Comparison of ENCODE assay signal across 1 cellular context in the genomic region with DNA sequence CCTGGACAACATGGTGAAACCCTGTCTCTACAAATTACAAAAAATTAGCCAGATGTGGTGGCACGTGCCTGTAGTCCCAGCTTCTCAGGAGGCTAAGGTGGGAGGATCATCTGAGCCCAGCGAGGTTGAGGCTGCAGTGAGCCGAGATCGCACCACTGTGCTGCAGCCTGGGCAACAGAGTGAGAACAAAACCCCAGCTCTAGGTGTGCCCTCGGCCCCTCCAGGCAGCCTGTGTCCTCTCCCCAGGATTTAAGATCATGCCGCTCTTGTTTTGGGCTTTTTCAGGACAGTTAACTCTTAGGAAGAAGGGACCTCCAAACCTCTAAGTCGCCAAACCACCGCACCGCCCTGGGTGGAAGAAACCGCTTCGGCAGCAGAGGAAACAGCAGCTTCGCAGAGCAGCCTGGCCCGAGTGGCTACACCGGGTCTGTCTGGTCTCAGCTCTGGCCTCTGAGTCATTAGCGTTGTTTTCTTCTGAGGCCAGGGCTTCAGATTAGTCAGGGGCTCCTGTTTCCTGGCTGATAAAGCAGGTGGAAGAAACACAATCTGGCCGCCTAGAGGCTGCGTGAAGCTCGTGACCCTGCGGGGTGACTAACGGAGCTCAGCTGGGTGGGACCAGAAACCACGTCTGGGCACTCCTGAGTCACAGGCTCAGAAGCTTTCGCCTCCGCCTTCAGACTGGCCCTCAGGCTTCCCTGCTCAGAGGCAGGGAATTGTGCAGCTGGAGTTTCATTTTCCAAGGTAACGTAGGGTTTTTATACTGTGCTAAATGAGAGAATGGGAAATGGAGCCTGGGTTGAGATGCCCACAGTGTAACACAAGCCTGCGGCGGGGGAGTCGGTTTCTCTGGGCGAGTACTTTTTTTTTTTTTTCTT.
TF ChIP-seq lines count a peak whose summit lies in the region.

No MANE protein-coding gene starts in this region.

TF ChIP-seq in K562, 482 proteins besides CTCF, POLR2A, EP300 and RAD21 (continued from another document):
- TF ChIP-seq, protein P1, sequence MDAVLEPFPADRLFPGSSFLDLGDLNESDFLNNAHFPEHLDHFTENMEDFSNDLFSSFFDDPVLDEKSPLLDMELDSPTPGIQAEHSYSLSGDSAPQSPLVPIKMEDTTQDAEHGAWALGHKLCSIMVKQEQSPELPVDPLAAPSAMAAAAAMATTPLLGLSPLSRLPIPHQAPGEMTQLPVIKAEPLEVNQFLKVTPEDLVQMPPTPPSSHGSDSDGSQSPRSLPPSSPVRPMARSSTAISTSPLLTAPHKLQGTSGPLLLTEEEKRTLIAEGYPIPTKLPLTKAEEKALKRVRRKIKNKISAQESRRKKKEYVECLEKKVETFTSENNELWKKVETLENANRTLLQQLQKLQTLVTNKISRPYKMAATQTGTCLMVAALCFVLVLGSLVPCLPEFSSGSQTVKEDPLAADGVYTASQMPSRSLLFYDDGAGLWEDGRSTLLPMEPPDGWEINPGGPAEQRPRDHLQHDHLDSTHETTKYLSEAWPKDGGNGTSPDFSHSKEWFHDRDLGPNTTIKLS (IDR thresholded peaks at IDR 0.05; ENCODE audit: borderline replicate concordance, low read depth): peak; percentile 52; the same call in 1 of the 2 replicates
- TF ChIP-seq STAT5A (IDR thresholded peaks at IDR 0.05; ENCODE audit: borderline replicate concordance, low read length) (peak; percentile 94), POLR2AphosphoS5 (IDR thresholded peaks at IDR 0.05; ENCODE audit: control insufficient read depth, insufficient read depth, low read depth, low read length) (peak; percentile 98), PHB2 (IDR thresholded peaks at IDR 0.05; ENCODE audit: low read depth) (peak; percentile 73), BCOR (IDR thresholded peaks at IDR 0.05) (peak; percentile 96), KDM4B (IDR thresholded peaks at IDR 0.05; ENCODE audit: borderline replicate concordance in 2 of 2, low read depth in 1 of 2) (peak in 1 of 2 experiments; percentile 34; a peak in 1 of 4 replicates), ESRRA (IDR thresholded peaks at IDR 0.05; ENCODE audit: borderline replicate concordance, low read depth) (peak; percentile 74; the same call in 1 of the 2 replicates), ELF1 (tag; IDR thresholded peaks at IDR 0.05) (0 out of 2 replicates have a peak, but pooled peaks have one; percentile 43), HIVEP1 (CRISPR knock-in tag; IDR thresholded peaks at IDR 0.05) (no peak), ZC3H4 (CRISPR knock-in tag; IDR thresholded peaks at IDR 0.05; ENCODE audit: borderline replicate concordance) (no peak), E2F5 (CRISPR knock-in tag; IDR thresholded peaks at IDR 0.05) (no peak), HDGF (IDR thresholded peaks at IDR 0.05) (0 out of 2 replicates have a peak, but pooled peaks have one; percentile 11), ARID3A (IDR thresholded peaks at IDR 0.05; ENCODE audit: borderline replicate concordance, low read depth, low read length) (peak; percentile 66; the same call in 1 of the 2 replicates), NCOR1 (IDR thresholded peaks at IDR 0.05) (peak; percentile 98), ZNF644 (tag; IDR thresholded peaks at IDR 0.05; ENCODE audit: low read depth) (peak; percentile 71; the same call in 1 of the 2 replicates)
